Comparison of ENCODE assay signal across 1 cellular context in the genomic region with DNA sequence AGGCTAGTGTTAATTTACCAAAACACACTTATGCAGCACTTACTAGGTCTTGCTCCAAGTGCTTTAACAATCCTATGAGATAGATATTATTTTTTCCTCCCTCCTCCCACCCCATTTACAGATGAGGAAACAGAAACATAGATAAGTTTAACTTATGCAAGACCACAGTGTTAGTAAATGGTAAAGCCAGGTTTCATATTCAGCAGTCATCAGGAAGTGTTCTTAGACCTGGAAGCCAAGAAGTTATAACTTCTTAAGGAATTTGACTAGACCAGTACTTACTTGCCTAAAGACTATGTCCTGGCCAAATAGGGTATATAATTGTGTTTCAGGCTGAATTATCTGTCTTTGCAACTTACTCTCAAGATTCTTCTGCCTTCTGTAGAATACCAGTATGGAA.
TF ChIP-seq lines count a peak whose summit lies in the region.

No MANE protein-coding gene starts in this region.

TF ChIP-seq in GM23338, 12 proteins besides CTCF, POLR2A, EP300 and RAD21 (continued from another document):
- TF ChIP-seq, protein P1, sequence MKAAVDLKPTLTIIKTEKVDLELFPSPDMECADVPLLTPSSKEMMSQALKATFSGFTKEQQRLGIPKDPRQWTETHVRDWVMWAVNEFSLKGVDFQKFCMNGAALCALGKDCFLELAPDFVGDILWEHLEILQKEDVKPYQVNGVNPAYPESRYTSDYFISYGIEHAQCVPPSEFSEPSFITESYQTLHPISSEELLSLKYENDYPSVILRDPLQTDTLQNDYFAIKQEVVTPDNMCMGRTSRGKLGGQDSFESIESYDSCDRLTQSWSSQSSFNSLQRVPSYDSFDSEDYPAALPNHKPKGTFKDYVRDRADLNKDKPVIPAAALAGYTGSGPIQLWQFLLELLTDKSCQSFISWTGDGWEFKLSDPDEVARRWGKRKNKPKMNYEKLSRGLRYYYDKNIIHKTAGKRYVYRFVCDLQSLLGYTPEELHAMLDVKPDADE (IDR thresholded peaks at IDR 0.05): no peak
TF ChIP-seq in GM23338: peak in this region for 0.
